In the genomic region with DNA sequence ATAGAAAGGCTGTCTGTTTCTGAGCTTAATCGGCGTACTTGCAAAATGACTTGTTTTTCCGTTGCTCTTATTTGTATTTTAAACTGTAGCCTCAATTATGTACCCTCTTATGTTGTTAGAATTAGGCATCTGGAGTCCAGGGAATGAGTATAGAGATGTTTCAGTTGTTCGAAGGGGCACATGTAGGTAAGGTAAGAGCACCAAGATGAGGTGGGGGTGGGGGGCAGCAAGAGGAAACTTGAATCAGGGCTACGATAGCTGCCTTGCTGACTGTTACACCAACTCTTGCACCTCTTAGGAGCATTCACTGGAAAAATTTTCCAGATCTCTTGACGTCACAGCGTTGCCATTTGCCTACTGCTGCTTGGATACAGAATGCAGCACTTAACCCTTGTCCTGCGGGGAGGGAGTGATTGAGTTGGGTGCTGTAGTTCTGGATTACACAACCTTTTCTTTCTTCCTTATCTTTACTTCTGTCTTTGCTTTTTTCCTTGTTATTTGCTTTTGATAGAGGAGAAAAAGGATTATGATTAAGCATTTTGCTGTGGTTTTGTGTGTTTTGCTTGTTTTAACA, we compare ENCODE assay signal across 8 cellular contexts. TPM values are rescaled to one million over a fixed set of nuclear protein-coding genes. Genes with fewer than 3 reads are reported as not detected.
DNase-seq lines count a peak whose midpoint lies in the region; ATAC-seq and TF ChIP-seq lines count a peak whose summit lies in the region.

No MANE protein-coding gene starts in this region.

- no peaks in the 10 kb centered on the region for H3K27me3 ChIP-seq in right atrium auricular region

- TF ChIP-seq CTCF in right atrium auricular region (IDR thresholded peaks at IDR 0.05), result no peak

- peak overlapping the region; percentile 73 to 83 for H3K4me3 ChIP-seq in right atrium auricular region

- no peak for ATAC-seq in GM21360 (IDR thresholded peaks at IDR 0.05; ENCODE audit: unreplicated experiment)
- no peak for ATAC-seq in GM18858 (IDR thresholded peaks at IDR 0.05; ENCODE audit: unreplicated experiment)

- H3K9me3 ChIP-seq in right atrium auricular region, result no peaks in the 10 kb centered on the region

- H3K4me1 ChIP-seq in right atrium auricular region, result peaks cover 0 to 68% of the 10 kb centered on the region in 2 donors

- peak; percentile 38 for DNase-seq in DMS79 treated with DMSO at 0.1 percent for 48 hours (lab: John Stamatoyannopoulos, UW)
- peak; percentile 50 for DNase-seq in NCI-H1436 treated with DMSO at 0.1 percent for 48 hours (lab: John Stamatoyannopoulos, UW)
- peak in 35 of 56 donors; percentile 24 to 78 (median 48) for DNase-seq in amygdala (lab: John Stamatoyannopoulos, UW)
- peak; percentile 87 for DNase-seq in right atrium auricular region (ENCODE audit: low spot score)
- DNase-seq in renal cortical epithelial cell (ENCODE audit: low read depth), result peak; percentile 96
- no peak for DNase-seq in DMS 273 (lab: John Stamatoyannopoulos, UW; ENCODE audit: unreplicated experiment)

- H3K27ac ChIP-seq in right atrium auricular region, result peak overlapping the region; percentile 93 to 96

- H3K36me3 ChIP-seq in right atrium auricular region, result peaks cover 27% of the 10 kb centered on the region

RNA-seq across cellular contexts. Expression of gene ATP1B1, which starts 3.2 kb away (rescaled TPM):
- total RNA-seq in right atrium auricular region (100 to 1,000 TPM; 200 to 342 TPM), renal cortical epithelial cell (96.4 and 314 TPM in 2 replicates)
